Comparison of ENCODE assay signal across 19 cellular contexts in the genomic region with DNA sequence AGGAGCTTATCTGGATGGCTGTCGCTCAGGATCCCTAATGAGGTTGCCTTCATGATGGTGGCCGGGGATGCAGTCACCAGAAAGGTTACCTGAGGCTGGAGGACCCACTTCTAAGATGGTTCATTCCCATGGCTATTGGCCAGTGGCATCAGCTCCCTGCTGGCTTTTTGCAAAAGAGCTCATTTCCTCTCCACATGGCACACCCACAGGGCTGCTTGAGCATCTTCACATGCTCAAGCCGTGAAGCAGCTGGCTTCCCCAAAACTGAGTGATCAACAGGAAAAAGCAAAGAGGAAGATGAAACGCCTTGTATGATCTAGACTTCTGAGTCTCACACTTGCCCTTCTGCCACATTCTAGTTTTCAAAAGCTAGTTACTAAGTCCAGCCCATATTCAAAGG.
DNase-seq lines count a peak whose midpoint lies in the region; ATAC-seq, FAIRE-seq and TF ChIP-seq lines count a peak whose summit lies in the region.
"Had no signal": no experiment of that assay in that cellular context is flagged by ENCODE, and none has a peak within 500 bp of the region (broad histone marks: within the 10 kb centered on the region; RNA-seq: fewer than 3 reads in every experiment).

No MANE protein-coding gene starts in this region.

- H3K27ac ChIP-seq in uterus, result no peak overlapping the region
- H3K27ac ChIP-seq: lower lobe of right lung, pancreas, SK-N-MC had no signal

- peak in 10 of 14 donors; percentile 7 to 49 (median 28) for DNase-seq in C1 segment of cervical spinal cord (lab: John Stamatoyannopoulos, UW)
- DNase-seq in HTR-8/SVneo (ENCODE audit: insufficient read length, low spot score), result no peak
- DNase-seq in RPMI8226, result peak; percentile 6
- DNase-seq in medulla oblongata (ENCODE audit: extremely low spot score), result peak; percentile 92
- no peak for DNase-seq in activated gamma-delta T cell treated with Interleukin-2 at 50 U/mL for 16 hours
- no peak for DNase-seq in uterus
- DNase-seq: glutamatergic neuron; immature natural killer cell; lower lobe of right lung; NCI-H1694 treated with DMSO at 0.1 percent for 48 hours; NCI-H226; pancreas; PC-3; stimulated activated CD4-positive, alpha-beta T cell treated with anti-CD3 and anti-CD28 coated beads, Interleukin-2, amount 100 ng/mL, for 24 hours; stimulated activated naive CD8-positive, alpha-beta T cell treated with anti-CD3 and anti-CD28 coated beads, Interleukin-15, amount 100 ng/mL, for 72 hours; T1000 had no signal

- peak; percentile 28 for FAIRE-seq in HTR-8/SVneo (lab: Jason Lieb, UNC)
- FAIRE-seq: D721Med, pancreas had no signal

- TF ChIP-seq POLR2A in uterus (IDR thresholded peaks at IDR 0.05), result no peak

- H3K4me3 ChIP-seq in uterus, result no peak overlapping the region
- H3K4me3 ChIP-seq: lower lobe of right lung, pancreas, SK-N-MC had no signal

- ATAC-seq in HG03432 (IDR thresholded peaks at IDR 0.05; ENCODE audit: unreplicated experiment), result no peak
- ATAC-seq: lower lobe of right lung; PC-3; stimulated activated naive CD8-positive, alpha-beta T cell treated with anti-CD3 and anti-CD28 coated beads, Interleukin-15, amount 100 ng/mL, for 72 hours had no signal

- H3K9me3 ChIP-seq in uterus, result no peaks in the 10 kb centered on the region
- H3K9me3 ChIP-seq: lower lobe of right lung, pancreas had no signal

- no peaks in the 10 kb centered on the region for H3K27me3 ChIP-seq in uterus
- H3K27me3 ChIP-seq: pancreas had no signal

- H3K4me1 ChIP-seq in uterus, result no peaks in the 10 kb centered on the region
- H3K4me1 ChIP-seq: lower lobe of right lung, pancreas had no signal

- intact Hi-C loops in uterus (cut with DNase I; ENCODE audit: low total_unique reads), result no loop called here

- H3K36me3 ChIP-seq in uterus, result no peaks in the 10 kb centered on the region
- H3K36me3 ChIP-seq: lower lobe of right lung, pancreas had no signal

- TF ChIP-seq CTCF in uterus (IDR thresholded peaks at IDR 0.05), result no peak

Comparison
In these comparisons a context has a peak if more than half of its experiments do, and no peak if none do; other contexts are left out.
1. DNase-seq: peak in C1 segment of cervical spinal cord (10 of 14), RPMI8226 (single experiment) and medulla oblongata (single experiment); none in HTR-8/SVneo (single experiment), activated gamma-delta T cell treated with Interleukin-2 at 50 U/mL for 16 hours (single experiment) and uterus (0 of 2).